Comparison of ENCODE assay signal across 32 cellular contexts in genomic region chr6:115216835-115217234, GRCh38.
"Had no signal": no experiment of that assay in that cellular context is flagged by ENCODE, and none has a peak within 500 bp of the region (broad histone marks: within the 10 kb centered on the region; RNA-seq: fewer than 3 reads in every experiment).

No MANE protein-coding gene starts in this region.

- H3K4me3 Mint-ChIP-seq: activated B cell treated with CpG ODN at 0.5 μM for 24 hours; activated CD4-positive, alpha-beta memory T cell treated with anti-CD3 and anti-CD28 coated beads for 36 hours; activated CD4-positive, alpha-beta memory T cell treated with anti-CD3 and anti-CD28 coated beads, Interleukin-2, amount 10 ng/mL, durations not matched to agents 7 days and 5 days; activated CD4-positive, alpha-beta T cell treated with anti-CD3 and anti-CD28 coated beads for 36 hours; activated CD4-positive, alpha-beta T cell treated with anti-CD3 and anti-CD28 coated beads, Interleukin-2, amount 10 ng/mL, durations not matched to agents 24 days and 14 days; activated CD4-positive, alpha-beta T cell treated with anti-CD3 and anti-CD28 coated beads, Interleukin-2, amount 10 ng/mL, durations not matched to agents 7 days and 5 days; activated CD8-positive, alpha-beta memory T cell treated with anti-CD3 and anti-CD28 coated beads, Interleukin-2, amount 10 ng/mL, durations not matched to agents 7 days and 5 days; activated CD8-positive, alpha-beta T cell treated with anti-CD3 and anti-CD28 coated beads for 36 hours; T-cell; T-helper 1 cell treated with Interleukin-12 subunit alpha and Interleukin-12 subunit beta and Interleukin-4 antibody, amounts not matched to agents 30 μg/mL and 1 μg/mL, for 36 hours; T-helper 17 cell; T-helper 2 cell treated with Interferon-gamma antibody and Interleukin-4, amounts not matched to agents 5 μg/mL and 100 μg/mL, for 36 hours; WTC11 had no signal

- H3K36me3 Mint-ChIP-seq: activated CD4-positive, alpha-beta memory T cell treated with anti-CD3 and anti-CD28 coated beads for 36 hours; activated CD8-positive, alpha-beta memory T cell treated with anti-CD3 and anti-CD28 coated beads, Interleukin-2, amount 10 ng/mL, durations not matched to agents 7 days and 5 days; T-cell had no signal

- H3K27ac Mint-ChIP-seq: activated B cell treated with CpG ODN at 0.5 μM for 24 hours; activated CD4-positive, alpha-beta memory T cell treated with anti-CD3 and anti-CD28 coated beads for 36 hours; activated CD4-positive, alpha-beta memory T cell treated with anti-CD3 and anti-CD28 coated beads, Interleukin-2, amount 10 ng/mL, durations not matched to agents 7 days and 5 days; activated CD4-positive, alpha-beta T cell treated with anti-CD3 and anti-CD28 coated beads for 36 hours; activated CD4-positive, alpha-beta T cell treated with anti-CD3 and anti-CD28 coated beads, Interleukin-2, amount 10 ng/mL, durations not matched to agents 24 days and 14 days; activated CD4-positive, alpha-beta T cell treated with anti-CD3 and anti-CD28 coated beads, Interleukin-2, amount 10 ng/mL, durations not matched to agents 7 days and 5 days; activated CD8-positive, alpha-beta memory T cell treated with anti-CD3 and anti-CD28 coated beads, Interleukin-2, amount 10 ng/mL, durations not matched to agents 7 days and 5 days; activated CD8-positive, alpha-beta T cell treated with anti-CD3 and anti-CD28 coated beads for 36 hours; T-cell; T-helper 1 cell treated with Interleukin-12 subunit alpha and Interleukin-12 subunit beta and Interleukin-4 antibody, amounts not matched to agents 30 μg/mL and 1 μg/mL, for 36 hours; T-helper 17 cell; T-helper 2 cell treated with Interferon-gamma antibody and Interleukin-4, amounts not matched to agents 5 μg/mL and 100 μg/mL, for 36 hours; WTC11 had no signal

- H3K4me1 Mint-ChIP-seq: activated B cell treated with CpG ODN at 0.5 μM for 24 hours; activated CD4-positive, alpha-beta memory T cell treated with anti-CD3 and anti-CD28 coated beads, Interleukin-2, amount 10 ng/mL, durations not matched to agents 7 days and 5 days; activated CD4-positive, alpha-beta T cell treated with anti-CD3 and anti-CD28 coated beads for 36 hours; activated CD4-positive, alpha-beta T cell treated with anti-CD3 and anti-CD28 coated beads, Interleukin-2, amount 10 ng/mL, durations not matched to agents 24 days and 14 days; activated CD4-positive, alpha-beta T cell treated with anti-CD3 and anti-CD28 coated beads, Interleukin-2, amount 10 ng/mL, durations not matched to agents 7 days and 5 days; activated CD8-positive, alpha-beta memory T cell treated with anti-CD3 and anti-CD28 coated beads, Interleukin-2, amount 10 ng/mL, durations not matched to agents 7 days and 5 days; T-cell; T-helper 17 cell had no signal

- H3K27me3 Mint-ChIP-seq: activated B cell treated with CpG ODN at 0.5 μM for 24 hours; activated CD4-positive, alpha-beta memory T cell treated with anti-CD3 and anti-CD28 coated beads for 36 hours; activated CD4-positive, alpha-beta memory T cell treated with anti-CD3 and anti-CD28 coated beads, Interleukin-2, amount 10 ng/mL, durations not matched to agents 7 days and 5 days; activated CD4-positive, alpha-beta T cell treated with anti-CD3 and anti-CD28 coated beads for 36 hours; activated CD4-positive, alpha-beta T cell treated with anti-CD3 and anti-CD28 coated beads, Interleukin-2, amount 10 ng/mL, durations not matched to agents 24 days and 14 days; activated CD4-positive, alpha-beta T cell treated with anti-CD3 and anti-CD28 coated beads, Interleukin-2, amount 10 ng/mL, durations not matched to agents 7 days and 5 days; activated CD8-positive, alpha-beta memory T cell treated with anti-CD3 and anti-CD28 coated beads, Interleukin-2, amount 10 ng/mL, durations not matched to agents 7 days and 5 days; activated CD8-positive, alpha-beta T cell treated with anti-CD3 and anti-CD28 coated beads for 36 hours; T-cell; T-helper 17 cell had no signal

- DNase-seq: activated B cell treated with CpG ODN at 0.5 μM for 24 hours; activated CD4-positive, alpha-beta memory T cell treated with anti-CD3 and anti-CD28 coated beads for 36 hours; activated CD4-positive, alpha-beta memory T cell treated with anti-CD3 and anti-CD28 coated beads, Interleukin-2, amount 10 ng/mL, durations not matched to agents 7 days and 5 days; activated CD4-positive, alpha-beta T cell treated with anti-CD3 and anti-CD28 coated beads for 1 hour; activated CD4-positive, alpha-beta T cell treated with anti-CD3 and anti-CD28 coated beads for 36 hours; activated CD4-positive, alpha-beta T cell treated with anti-CD3 and anti-CD28 coated beads for 4 hours; activated CD4-positive, alpha-beta T cell treated with anti-CD3 and anti-CD28 coated beads for 48 hours; activated CD4-positive, alpha-beta T cell treated with anti-CD3 and anti-CD28 coated beads, Interleukin-2, amount 10 ng/mL, durations not matched to agents 24 days and 14 days; activated CD4-positive, alpha-beta T cell treated with anti-CD3 and anti-CD28 coated beads, Interleukin-2, amount 10 ng/mL, durations not matched to agents 7 days and 5 days; activated CD4-positive, alpha-beta T cell treated with anti-CD3 and anti-CD28 coated beads, Interleukin-2, amount 50 U/mL, for 1 hour; activated CD4-positive, alpha-beta T cell treated with anti-CD3 and anti-CD28 coated beads, Interleukin-2, amount 50 U/mL, for 4 hours; activated CD4-positive, alpha-beta T cell treated with anti-CD3 and anti-CD28 coated beads, Interleukin-2, amount 50 U/mL, for 48 hours; activated CD4-positive, CD25-positive, alpha-beta regulatory T cell; activated CD4-positive, CD25-positive, alpha-beta regulatory T cell treated with anti-CD3 and anti-CD28 coated beads, Interleukin-2, amount 50 U/mL, for 72 hours; activated CD8-positive, alpha-beta memory T cell treated with anti-CD3 and anti-CD28 coated beads for 24 hours; activated CD8-positive, alpha-beta memory T cell treated with anti-CD3 and anti-CD28 coated beads, Interleukin-2, amount 10 ng/mL, durations not matched to agents 7 days and 5 days; activated CD8-positive, alpha-beta memory T cell treated with anti-CD3 and anti-CD28 coated beads, Interleukin-2, amount 50 U/mL, for 4 hours; activated CD8-positive, alpha-beta memory T cell treated with anti-CD3 and anti-CD28 coated beads, Interleukin-2, amount 50 U/mL, for 48 hours; activated CD8-positive, alpha-beta T cell treated with anti-CD3 and anti-CD28 coated beads for 36 hours; activated T-cell treated with anti-CD3 and anti-CD28 coated beads for 4 hours; T-cell; T-helper 1 cell; T-helper 17 cell; T-helper 2 cell; T-helper 9 cell; T1000; WERI-Rb-1 had no signal

- ATAC-seq: activated CD4-positive, alpha-beta T cell treated with anti-CD3 and anti-CD28 coated beads for 36 hours; activated CD4-positive, CD25-positive, alpha-beta regulatory T cell treated with anti-CD3 and anti-CD28 coated beads, Interleukin-2, amount 50 U/mL, for 24 hours; activated CD8-positive, alpha-beta memory T cell treated with anti-CD3 and anti-CD28 coated beads, Interleukin-2, amount 10 ng/mL, durations not matched to agents 7 days and 5 days; activated CD8-positive, alpha-beta T cell treated with anti-CD3 and anti-CD28 coated beads for 36 hours; T-cell; T-helper 17 cell; WTC11 had no signal

- H3K36me3 ChIP-seq: WERI-Rb-1 had no signal

- H3K27ac ChIP-seq: VCaP, WERI-Rb-1 had no signal
